Comparison of ENCODE assay signal across 8 cellular contexts in the genomic region with DNA sequence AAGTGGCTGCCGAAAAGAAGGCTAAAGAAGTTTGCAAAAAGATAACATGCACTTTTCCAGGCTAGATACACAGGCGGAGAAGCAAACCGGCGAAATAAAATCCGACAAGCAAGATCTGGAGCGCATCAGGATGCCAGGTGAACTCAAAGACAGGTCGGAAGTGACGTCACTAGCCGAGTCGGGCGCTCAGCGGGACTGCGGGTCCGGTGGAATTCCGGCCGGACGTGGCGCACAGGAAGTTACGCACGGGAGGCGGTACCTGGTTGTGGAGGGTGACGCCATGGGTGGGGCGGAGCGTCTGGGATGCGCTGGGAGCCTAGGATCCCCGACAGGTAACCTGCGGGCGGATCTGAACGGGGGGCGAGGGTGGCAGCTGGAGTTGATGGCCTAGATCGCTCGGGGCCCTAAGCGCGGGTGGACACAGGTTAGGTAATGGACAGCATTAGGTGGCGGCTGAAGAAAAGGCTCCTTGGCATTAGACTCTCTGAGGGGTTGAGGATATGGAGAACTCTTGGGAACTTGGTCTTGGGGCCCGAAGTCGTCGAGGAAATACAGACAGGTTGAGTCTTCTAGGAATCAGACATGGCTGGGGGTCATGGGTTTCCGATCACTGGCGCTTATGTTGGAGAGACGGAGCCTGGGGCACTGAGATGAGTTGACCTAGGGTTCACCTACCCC. TPM values are rescaled to one million over a fixed set of nuclear protein-coding genes. Genes with fewer than 3 reads are reported as not detected.
DNase-seq lines count a peak whose midpoint lies in the region; ATAC-seq and TF ChIP-seq lines count a peak whose summit lies in the region.

No MANE protein-coding gene starts in this region.

- TSS peak; percentile 68 for BruUV-seq in Calu3 (replicated peaks; lab: Mats Ljungman, UMichigan)

- H3K27me3 ChIP-seq in HUES64 (ENCODE audit: insufficient read depth, low read length) (no peaks in the 10 kb centered on the region), mucosa of rectum (ENCODE audit: control insufficient read depth in 2 of 2, insufficient read depth in 2 of 2, low read length in 2 of 2) (no peaks in the 10 kb centered on the region)

- H3K4me1 Mint-ChIP-seq in Calu3 (ENCODE audit: low read depth, unreplicated experiment) = peaks cover 39% of the 10 kb centered on the region

- no peak for TF ChIP-seq CTCF in Calu3 (IDR thresholded peaks at IDR 0.05; ENCODE audit: unreplicated experiment)

- H3K4me3 Mint-ChIP-seq in Calu3 (ENCODE audit: low read depth, unreplicated experiment) = peak overlapping the region; percentile 87

- no peaks in the 10 kb centered on the region for H3K9me3 Mint-ChIP-seq in Calu3 (ENCODE audit: low read depth, unreplicated experiment)

- DNase-seq in Calu3 = peak; percentile 100
- peak; percentile 41 for DNase-seq in OCI-M2 (lab: John Stamatoyannopoulos, UW; ENCODE audit: unreplicated experiment)
- peak; percentile 94 to 95 for DNase-seq in activated T-cell treated with anti-CD3 and anti-CD28 coated beads, Interleukin-2, amount 50 U/mL, for 48 hours
- DNase-seq in stimulated activated CD8-positive, alpha-beta memory T cell treated with anti-CD3 and anti-CD28 coated beads, Interleukin-4, amount 100 ng/mL, for 24 hours (ENCODE audit: low read depth) = peak; percentile 90

- H3K27ac ChIP-seq in HUES64 (ENCODE audit: low read depth, low read length) = peak overlapping the region; percentile 38; the same call in 1 of the 2 replicates
- peak overlapping the region; percentile 66 to 73 for H3K27ac ChIP-seq in mucosa of rectum (ENCODE audit: low read depth in 2 of 2, low read length in 2 of 2)

- H3K4me3 ChIP-seq in HUES64 (ENCODE audit: low read length) (peak overlapping the region; percentile 78), mucosa of rectum (ENCODE audit: low read length in 2 of 2) (peak overlapping the region; percentile 98 to 99)

- peak overlapping the region; percentile 88 for H3K27ac Mint-ChIP-seq in Calu3 (ENCODE audit: unreplicated experiment)

- H3K36me3 Mint-ChIP-seq in Calu3 (ENCODE audit: insufficient read depth, unreplicated experiment) = peaks cover 30% of the 10 kb centered on the region

- H3K9me3 ChIP-seq in HUES64 (ENCODE audit: insufficient read depth, low read depth, low read length) (no peaks in the 10 kb centered on the region), mucosa of rectum (ENCODE audit: control insufficient read depth in 2 of 2, low read length in 2 of 2) (no peaks in the 10 kb centered on the region)

- H3K36me3 ChIP-seq in HUES64 (ENCODE audit: insufficient read depth, low read length) = no peaks in the 10 kb centered on the region
- H3K36me3 ChIP-seq in mucosa of rectum (ENCODE audit: control insufficient read depth in 2 of 2, insufficient read depth in 2 of 2, low read length in 2 of 2) = no peaks in the 10 kb centered on the region

- intact Hi-C loops in Calu3 (cut with micrococcal nuclease; ENCODE audit: unreplicated experiment) = loop anchor here (2.0 kb wide), 1 partner anchor 26 kb away; no protein-coding TSS in a partner anchor

- no peaks in the 10 kb centered on the region for H3K4me1 ChIP-seq in HUES64 (ENCODE audit: insufficient read depth, low read length)
- peaks cover 0 to 12% of the 10 kb centered on the region in 2 donors for H3K4me1 ChIP-seq in mucosa of rectum (ENCODE audit: control insufficient read depth in 2 of 2, insufficient read depth in 2 of 2, low read length in 2 of 2)

- CTCF ChIA-PET in Calu3 (lab: Charles Lee) = interaction anchor here (0.5 kb wide), 1 partner anchor 47 kb away, joined by 4 read pairs; no protein-coding TSS in a partner anchor

- WGBS in HUES64 = 8% methylated on average over 41 of the region's 41 CpGs

- H3K27me3 Mint-ChIP-seq in Calu3 (ENCODE audit: unreplicated experiment) = no peaks in the 10 kb centered on the region

- ATAC-seq in GM21515 (IDR thresholded peaks at IDR 0.05; ENCODE audit: unreplicated experiment) (peak; percentile 99), esophagus mucosa (peak; percentile 100)

- peak overlapping the region; percentile 57; the same call in 1 of the 2 replicates for H3K9ac ChIP-seq in HUES64 (ENCODE audit: low read depth, low read length)
- peak overlapping the region; percentile 71 to 80 for H3K9ac ChIP-seq in mucosa of rectum (ENCODE audit: low read depth in 1 of 2, low read length in 2 of 2)

RNA-seq across cellular contexts. Expression of a gene that starts 29.0 kb away (rescaled TPM):
- total RNA-seq in Calu3 (2022) = 20.1 and 24.3 TPM in 2 replicates
- 2.1 TPM for polyA plus RNA-seq in HUES64 (2013, experiment 1 of 2)
- 2.5 TPM for polyA plus RNA-seq in HUES64 (2013, experiment 2 of 2)
- 10.6 TPM for total RNA-seq in esophagus mucosa

Comparison
In these comparisons a context has a peak if more than half of its experiments do, and no peak if none do; other contexts are left out.
1. Peak in every context shown above with its lines: DNase-seq, ATAC-seq, H3K4me3 ChIP-seq and H3K27ac ChIP-seq.
2. DNase-seq: peak in every context shown above with its lines; median percentile 100 in Calu3; 94 in activated T-cell treated with anti-CD3 and anti-CD28 coated beads, Interleukin-2, amount 50 U/mL, for 48 hours; 90 in stimulated activated CD8-positive, alpha-beta memory T cell treated with anti-CD3 and anti-CD28 coated beads, Interleukin-4, amount 100 ng/mL, for 24 hours; 41 in OCI-M2.